Comparison of ENCODE assay signal across 11 cellular contexts in genomic region chr6:74447013-74447412, GRCh38.
DNase-seq lines count a peak whose midpoint lies in the region; ATAC-seq and TF ChIP-seq lines count a peak whose summit lies in the region.
"Had no signal": no experiment of that assay in that cellular context is flagged by ENCODE, and none has a peak within 500 bp of the region (broad histone marks: within the 10 kb centered on the region; RNA-seq: fewer than 3 reads in every experiment).

No MANE protein-coding gene starts in this region.

- H3K18ac ChIP-seq in mesenchymal stem cell (ENCODE audit: low read depth in 1 of 2, low read length in 2 of 2) = no peak overlapping the region

- no peak overlapping the region for H2BK5ac ChIP-seq in mesenchymal stem cell (ENCODE audit: low read depth, low read length, poor library complexity, severe bottlenecking)

- WGBS in mesenchymal stem cell = 0% methylated on average over 2 of the region's 5 CpGs

- no peak overlapping the region for H2BK12ac ChIP-seq in mesenchymal stem cell (ENCODE audit: low read length in 2 of 2)

- no peak overlapping the region for H2BK15ac ChIP-seq in mesenchymal stem cell (ENCODE audit: low read depth, poor library complexity, severe bottlenecking)

- H3K4me1 ChIP-seq in mesenchymal stem cell (ENCODE audit: control insufficient read depth, insufficient read depth, low read depth, low read length) (no peaks in the 10 kb centered on the region), right atrium auricular region (no peaks in the 10 kb centered on the region)
- H3K4me1 ChIP-seq: vagina had no signal

- no peaks in the 10 kb centered on the region for H3K27me3 ChIP-seq in mesenchymal stem cell (ENCODE audit: control insufficient read depth in 1 of 2, insufficient read depth in 1 of 2, low read length in 2 of 2)
- H3K27me3 ChIP-seq in right atrium auricular region = no peaks in the 10 kb centered on the region
- H3K27me3 ChIP-seq: gastroesophageal sphincter, vagina had no signal

- H3K9me3 ChIP-seq in mesenchymal stem cell (ENCODE audit: control insufficient read depth, low read length) (no peaks in the 10 kb centered on the region), right atrium auricular region (no peaks in the 10 kb centered on the region)
- H3K9me3 ChIP-seq: gastroesophageal sphincter, vagina had no signal

- no peak overlapping the region for H3K4ac ChIP-seq in mesenchymal stem cell (ENCODE audit: low read depth in 1 of 2, low read length in 2 of 2)

- H3K36me3 ChIP-seq in mesenchymal stem cell (ENCODE audit: control insufficient read depth in 1 of 2, insufficient read depth in 2 of 2, low read depth in 1 of 2, low read length in 2 of 2) (no peaks in the 10 kb centered on the region), right atrium auricular region (no peaks in the 10 kb centered on the region)
- H3K36me3 ChIP-seq: gastroesophageal sphincter, vagina had no signal

- H4K91ac ChIP-seq in mesenchymal stem cell (ENCODE audit: low read length) = no peak overlapping the region

- DNase-seq in mesenchymal stem cell = peak; percentile 64
- no peak for DNase-seq in activated CD4-positive, CD25-positive, alpha-beta regulatory T cell treated with anti-CD3 and anti-CD28 coated beads, Interleukin-2, amount 50 U/mL, for 72 hours
- DNase-seq in putamen (ENCODE audit: low spot score) = no peak
- no peak for DNase-seq in NCI-H146 (lab: John Stamatoyannopoulos, UW)
- no peak for DNase-seq in right atrium auricular region (ENCODE audit: low spot score)

- H2BK120ac ChIP-seq in mesenchymal stem cell (ENCODE audit: low read depth, low read length) = no peak overlapping the region

- no peak overlapping the region for H3K14ac ChIP-seq in mesenchymal stem cell (ENCODE audit: low read length in 2 of 2)

- H3K9ac ChIP-seq in mesenchymal stem cell (ENCODE audit: low read length) = no peak overlapping the region

- peak overlapping the region; percentile 4 for H3K4me2 ChIP-seq in mesenchymal stem cell (ENCODE audit: low read length, poor library complexity, severe bottlenecking)

- peak; percentile 95 for ATAC-seq in GM18870 (IDR thresholded peaks at IDR 0.05; ENCODE audit: unreplicated experiment)
- ATAC-seq in HG02588 (IDR thresholded peaks at IDR 0.05; ENCODE audit: unreplicated experiment) = peak; percentile 91
- peak; percentile 93 for ATAC-seq in HG03571 (IDR thresholded peaks at IDR 0.05; ENCODE audit: unreplicated experiment)
- ATAC-seq: activated CD4-positive, CD25-positive, alpha-beta regulatory T cell treated with anti-CD3 and anti-CD28 coated beads, Interleukin-2, amount 50 U/mL, for 24 hours; gastroesophageal sphincter had no signal

- H3K79me1 ChIP-seq in mesenchymal stem cell (replicated peaks; ENCODE audit: low read length, poor library complexity, severe bottlenecking) = no peaks in the 10 kb centered on the region

- no peak overlapping the region for H2AK5ac ChIP-seq in mesenchymal stem cell (ENCODE audit: low read length, severe bottlenecking)

- H2AFZ ChIP-seq in mesenchymal stem cell (ENCODE audit: low read depth, low read length) = no peak overlapping the region

- no peak overlapping the region for H4K8ac ChIP-seq in mesenchymal stem cell (ENCODE audit: low read length)

- H3K4me3 ChIP-seq in mesenchymal stem cell (ENCODE audit: insufficient read depth in 1 of 2, low read depth in 1 of 2, low read length in 2 of 2) (no peak overlapping the region), right atrium auricular region (no peak overlapping the region)
- H3K4me3 ChIP-seq: gastroesophageal sphincter, vagina had no signal

- H3K23ac ChIP-seq in mesenchymal stem cell (ENCODE audit: low read length in 2 of 2) = no peak overlapping the region

- H3K27ac ChIP-seq in mesenchymal stem cell (ENCODE audit: low read length, poor library complexity, severe bottlenecking) (no peak overlapping the region), right atrium auricular region (no peak overlapping the region)
- H3K27ac ChIP-seq: gastroesophageal sphincter, vagina had no signal

- no peak for TF ChIP-seq CTCF in right atrium auricular region (IDR thresholded peaks at IDR 0.05)
